ENCODE assay signal across 21 cellular contexts in genomic region chr13:50318887-50319286, GRCh38.
A peak's percentile ranks its signal among the peaks of the same experiment; 100 is the strongest.
DNase-seq lines count a peak whose midpoint lies in the region; ATAC-seq and TF ChIP-seq lines count a peak whose summit lies in the region.
"Had no signal": no experiment of that assay in that cellular context is flagged by ENCODE, and none has a peak within 500 bp of the region (broad histone marks: within the 10 kb centered on the region; RNA-seq: fewer than 3 reads in every experiment).

No MANE protein-coding gene starts in this region.

- H3K36me3 ChIP-seq in CD4-positive, alpha-beta memory T cell (ENCODE audit: insufficient read depth, low read length): no peaks in the 10 kb centered on the region
- H3K36me3 ChIP-seq in mesendoderm (ENCODE audit: control insufficient read depth, insufficient read depth, low read length) (no peaks in the 10 kb centered on the region), esophagus muscularis mucosa (no peaks in the 10 kb centered on the region), right atrium auricular region (no peaks in the 10 kb centered on the region)
- H3K36me3 ChIP-seq: MG63, prostate gland, thyroid gland had no signal

- TF ChIP-seq EP300 in esophagus muscularis mucosa (IDR thresholded peaks at IDR 0.05): no peak

- peak overlapping the region in 4 of 7 donors; percentile 7 to 89 (median 66) for H3K27ac Mint-ChIP-seq in CD4-positive, alpha-beta memory T cell
- peak overlapping the region; percentile 2 to 59 for H3K27ac Mint-ChIP-seq in T-cell
- H3K27ac Mint-ChIP-seq: activated CD4-positive, alpha-beta T cell treated with anti-CD3 and anti-CD28 coated beads for 36 hours; activated naive CD4-positive, alpha-beta T cell treated with anti-CD3 and anti-CD28 coated beads, Interleukin-2, amount 50 U/mL, for 72 hours had no signal

- no peak overlapping the region for H4K8ac ChIP-seq in mesendoderm (ENCODE audit: low read depth, low read length)

- TF ChIP-seq POLR2A in esophagus muscularis mucosa (IDR thresholded peaks at IDR 0.05; ENCODE audit: low read depth): no peak

- POLR2A ChIA-PET in CD4-positive, alpha-beta memory T cell (lab: Charles Lee; ENCODE audit: partially characterized antibody): interaction anchor here (0.6 to 1.0 kb wide), 3 partner anchors 24 to 239 kb away, joined by 3 read pairs; no protein-coding TSS in a partner anchor
- POLR2A ChIA-PET in T-cell (lab: Charles Lee): no interaction called here

- in situ Hi-C loops in ACHN (cut with HindIII; ENCODE audit: low pct_ligation_motif_present, low pct_unique_long_range_greater_than_20kb, low sequenced_read_pairs): no loop called here

- CTCF ChIA-PET in CD4-positive, alpha-beta memory T cell (lab: Charles Lee; ENCODE audit: partially characterized antibody): interaction anchor here (1.2 to 2.1 kb wide), 2 partner anchors 234 to 593 kb away, joined by 3 to 9 read pairs; no protein-coding TSS in a partner anchor
- CTCF ChIA-PET in T-cell (lab: Charles Lee): interaction anchor here in 1 of 2 donors (1.3 kb wide), 1 partner anchor 593 kb away, joined by 3 read pairs; no protein-coding TSS in a partner anchor

- TF ChIP-seq CTCF in HL-60 (IDR thresholded peaks at IDR 0.05; ENCODE audit: insufficient read depth, low read length): no peak
- no peak for TF ChIP-seq CTCF in esophagus muscularis mucosa (IDR thresholded peaks at IDR 0.05)
- TF ChIP-seq CTCF in right atrium auricular region (IDR thresholded peaks at IDR 0.05): no peak

- intact Hi-C loops in CD4-positive, alpha-beta memory T cell (cut with micrococcal nuclease): loop anchor here (5.0 kb wide), 1 partner anchor 483 kb away; no protein-coding TSS in a partner anchor
- intact Hi-C loops in esophagus muscularis mucosa (cut with DNase I): no loop called here

- H2BK5ac ChIP-seq in mesendoderm (ENCODE audit: low read length): no peak overlapping the region

- H3K4me3 Mint-ChIP-seq in CD4-positive, alpha-beta memory T cell: peak overlapping the region in 1 of 8 donors; percentile 31
- H3K4me3 Mint-ChIP-seq in T-cell: no peak overlapping the region
- H3K4me3 Mint-ChIP-seq: activated CD4-positive, alpha-beta T cell treated with anti-CD3 and anti-CD28 coated beads for 36 hours; neural crest cell had no signal

- peaks cover 26 to 32% (median 30%) of the 10 kb centered on the region in 4 donors for H3K4me1 Mint-ChIP-seq in CD4-positive, alpha-beta memory T cell
- H3K4me1 Mint-ChIP-seq in T-cell: peaks cover 23 to 33% (median 23%) of the 10 kb centered on the region in 3 donors
- H3K4me1 Mint-ChIP-seq: neural crest cell had no signal

- no peaks in the 10 kb centered on the region for H3K9me3 ChIP-seq in CD4-positive, alpha-beta memory T cell (ENCODE audit: control insufficient read depth in 1 of 2, low read length in 2 of 2)
- H3K9me3 ChIP-seq in esophagus muscularis mucosa (no peaks in the 10 kb centered on the region), right atrium auricular region (no peaks in the 10 kb centered on the region)
- H3K9me3 ChIP-seq: Caco-2, MG63, prostate gland, thyroid gland had no signal

- H3K36me3 Mint-ChIP-seq in CD4-positive, alpha-beta memory T cell: no peaks in the 10 kb centered on the region
- no peaks in the 10 kb centered on the region for H3K36me3 Mint-ChIP-seq in T-cell
- H3K36me3 Mint-ChIP-seq: activated naive CD4-positive, alpha-beta T cell treated with anti-CD3 and anti-CD28 coated beads, Interleukin-2, amount 50 U/mL, for 72 hours had no signal

- H3K18ac ChIP-seq in mesendoderm (ENCODE audit: low read length): no peak overlapping the region

- H2BK15ac ChIP-seq in mesendoderm (replicated peaks; ENCODE audit: low read depth): no peak overlapping the region

- H3K4ac ChIP-seq in mesendoderm (ENCODE audit: low read depth, low read length): no peak overlapping the region

- no peak overlapping the region for H2BK120ac ChIP-seq in mesendoderm (ENCODE audit: low read depth, low read length)

- H3K27me3 ChIP-seq in CD4-positive, alpha-beta memory T cell (ENCODE audit: insufficient read depth, low read length): no peaks in the 10 kb centered on the region
- no peaks in the 10 kb centered on the region for H3K27me3 ChIP-seq in HL-60 (ENCODE audit: insufficient read depth, poor library complexity, severe bottlenecking)
- no peaks in the 10 kb centered on the region for H3K27me3 ChIP-seq in mesendoderm (ENCODE audit: insufficient read depth, low read length, poor library complexity)
- no peaks in the 10 kb centered on the region for H3K27me3 ChIP-seq in esophagus muscularis mucosa
- no peaks in the 10 kb centered on the region for H3K27me3 ChIP-seq in right atrium auricular region
- H3K27me3 ChIP-seq: MG63, thyroid gland had no signal

- no peaks in the 10 kb centered on the region for H3K79me2 ChIP-seq in mesendoderm (ENCODE audit: control insufficient read depth, insufficient read depth, low read length)

- no peak overlapping the region for H3K4me2 ChIP-seq in mesendoderm (ENCODE audit: low read length)

- H3K23ac ChIP-seq in mesendoderm (ENCODE audit: low read length): no peak overlapping the region

- no peak overlapping the region for H3K56ac ChIP-seq in mesendoderm (ENCODE audit: low read length)

- ATAC-seq in T-cell (replicated peaks in 1 of 4): no peak
- ATAC-seq: activated CD4-positive, alpha-beta T cell treated with anti-CD3 and anti-CD28 coated beads for 36 hours; activated naive CD4-positive, alpha-beta T cell treated with anti-CD3 and anti-CD28 coated beads, Interleukin-2, amount 50 U/mL, for 72 hours; HCT116; stimulated activated naive CD8-positive, alpha-beta T cell treated with anti-CD3 and anti-CD28 coated beads, Interleukin-15, Interleukin-2, amounts not matched to agents 100 U/mL and 50 U/mL, for 24 hours had no signal

- H3K9ac ChIP-seq in mesendoderm (ENCODE audit: low read length): no peak overlapping the region

- WGBS in mesendoderm (ENCODE audit: extremely low coverage, insufficient coverage, low lambda C conversion rate): no CpG with 5 or more reads among the region's 4 CpGs
- 89% methylated on average over 4 of the region's 4 CpGs for WGBS in esophagus muscularis mucosa

- DNase-seq in CD4-positive, alpha-beta memory T cell: no peak
- DNase-seq in HL-60 (ENCODE audit: low read depth in 1 of 2, low spot score in 1 of 2): no peak
- peak in 1 of 34 experiments; percentile 7 for DNase-seq in T-cell
- peak; percentile 48 for DNase-seq in mesendoderm
- no peak for DNase-seq in ACHN
- no peak for DNase-seq in esophagus muscularis mucosa (ENCODE audit: extremely low spot score)
- no peak for DNase-seq in RPMI8226
- DNase-seq in right atrium auricular region (ENCODE audit: low spot score): no peak
- DNase-seq: activated CD4-positive, alpha-beta T cell treated with anti-CD3 and anti-CD28 coated beads for 36 hours; Caco-2; effector memory CD4-positive, alpha-beta T cell; MG63; NCI-H1694 treated with DMSO at 0.1 percent for 48 hours; NCI-H2227 treated with DMSO at 0.1 percent for 48 hours; stimulated activated naive CD8-positive, alpha-beta T cell treated with anti-CD3 and anti-CD28 coated beads, Interleukin-15, Interleukin-2, amounts not matched to agents 100 U/mL and 50 U/mL, for 24 hours; T1000 had no signal

- no peak overlapping the region for H4K5ac ChIP-seq in mesendoderm (ENCODE audit: low read length)

- H3K4me3 ChIP-seq in CD4-positive, alpha-beta memory T cell (ENCODE audit: low read length in 2 of 2): no peak overlapping the region
- no peak overlapping the region for H3K4me3 ChIP-seq in HL-60 (replicated peaks; ENCODE audit: insufficient read depth, low read length)
- no peak overlapping the region for H3K4me3 ChIP-seq in mesendoderm (ENCODE audit: low read length)
- H3K4me3 ChIP-seq in esophagus muscularis mucosa: no peak overlapping the region
- no peak overlapping the region for H3K4me3 ChIP-seq in right atrium auricular region
- H3K4me3 ChIP-seq: MG63, prostate gland, thyroid gland had no signal

- no peaks in the 10 kb centered on the region for H3K79me1 ChIP-seq in mesendoderm (ENCODE audit: low read length)

- H3K27me3 Mint-ChIP-seq in CD4-positive, alpha-beta memory T cell: no peaks in the 10 kb centered on the region
- H3K27me3 Mint-ChIP-seq in T-cell: no peaks in the 10 kb centered on the region
- H3K27me3 Mint-ChIP-seq: activated CD4-positive, alpha-beta T cell treated with anti-CD3 and anti-CD28 coated beads for 36 hours had no signal

- peaks cover 0 to 10% (median under 1%) of the 10 kb centered on the region in 8 donors for H3K9me3 Mint-ChIP-seq in CD4-positive, alpha-beta memory T cell
- H3K9me3 Mint-ChIP-seq in T-cell: peaks cover 0 to 11% (median under 1%) of the 10 kb centered on the region in 3 donors
- H3K9me3 Mint-ChIP-seq: activated naive CD4-positive, alpha-beta T cell treated with anti-CD3 and anti-CD28 coated beads, Interleukin-2, amount 50 U/mL, for 72 hours had no signal

- peaks cover 32% of the 10 kb centered on the region for H3K4me1 ChIP-seq in CD4-positive, alpha-beta memory T cell (ENCODE audit: insufficient read depth, low read length)
- H3K4me1 ChIP-seq in mesendoderm (ENCODE audit: control insufficient read depth, low read depth, low read length) (no peaks in the 10 kb centered on the region), esophagus muscularis mucosa (no peaks in the 10 kb centered on the region), right atrium auricular region (no peaks in the 10 kb centered on the region)
- H3K4me1 ChIP-seq: prostate gland had no signal

- H3K27ac ChIP-seq in CD4-positive, alpha-beta memory T cell (ENCODE audit: low read depth, low read length): no peak overlapping the region
- H3K27ac ChIP-seq in HL-60 (replicated peaks): peak overlapping the region; percentile 77
- H3K27ac ChIP-seq in mesendoderm (ENCODE audit: low read depth, low read length): no peak overlapping the region
- no peak overlapping the region for H3K27ac ChIP-seq in esophagus muscularis mucosa (replicated peaks in 1 of 4)
- H3K27ac ChIP-seq in right atrium auricular region: no peak overlapping the region
- H3K27ac ChIP-seq: prostate gland, thyroid gland had no signal

- H2AK5ac ChIP-seq in mesendoderm (ENCODE audit: low read length): no peak overlapping the region
